Comparison of ENCODE assay signal across 1 cellular context in the genomic region with DNA sequence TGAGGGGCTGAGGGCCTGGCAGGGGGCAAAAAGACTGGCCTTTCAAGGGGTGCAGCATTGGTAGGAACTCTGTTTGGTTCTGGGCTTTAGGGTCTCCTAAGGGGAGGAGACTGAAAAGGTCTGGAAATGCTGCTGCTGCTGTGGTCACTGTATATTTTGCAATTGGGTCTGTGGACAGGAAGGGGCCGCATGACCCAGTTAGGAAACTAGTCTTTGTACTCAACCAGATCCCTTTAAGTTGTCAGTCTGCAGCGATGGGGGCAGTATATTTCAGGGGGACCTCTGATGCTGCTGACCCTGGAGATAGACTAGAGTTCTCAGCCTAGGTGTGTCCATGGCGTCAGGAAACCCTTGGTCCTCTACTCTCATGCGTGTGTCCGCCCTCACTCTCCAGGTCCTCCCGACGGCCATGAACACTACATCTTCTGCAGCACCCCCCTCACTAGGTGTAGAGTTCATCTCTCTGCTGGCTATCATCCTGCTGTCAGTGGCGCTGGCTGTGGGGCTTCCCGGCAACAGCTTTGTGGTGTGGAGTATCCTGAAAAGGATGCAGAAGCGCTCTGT.
TF ChIP-seq lines count a peak whose summit lies in the region.

No MANE protein-coding gene starts in this region.

TF ChIP-seq in HepG2, 621 proteins besides CTCF, POLR2A, EP300 and RAD21 (continued from another document and continues in another):
- TF ChIP-seq, protein P1, sequence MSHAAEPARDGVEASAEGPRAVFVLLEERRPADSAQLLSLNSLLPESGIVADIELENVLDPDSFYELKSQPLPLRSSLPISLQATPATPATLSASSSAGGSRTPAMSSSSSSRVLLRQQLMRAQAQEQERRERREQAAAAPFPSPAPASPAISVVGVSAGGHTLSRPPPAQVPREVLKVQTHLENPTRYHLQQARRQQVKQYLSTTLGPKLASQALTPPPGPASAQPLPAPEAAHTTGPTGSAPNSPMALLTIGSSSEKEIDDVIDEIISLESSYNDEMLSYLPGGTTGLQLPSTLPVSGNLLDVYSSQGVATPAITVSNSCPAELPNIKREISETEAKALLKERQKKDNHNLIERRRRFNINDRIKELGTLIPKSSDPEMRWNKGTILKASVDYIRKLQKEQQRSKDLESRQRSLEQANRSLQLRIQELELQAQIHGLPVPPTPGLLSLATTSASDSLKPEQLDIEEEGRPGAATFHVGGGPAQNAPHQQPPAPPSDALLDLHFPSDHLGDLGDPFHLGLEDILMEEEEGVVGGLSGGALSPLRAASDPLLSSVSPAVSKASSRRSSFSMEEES (CRISPR knock-in tag; IDR thresholded peaks at IDR 0.05) = peak; percentile 70; the same call in 1 of the 2 replicates
- TF ChIP-seq FOXA3 (CRISPR knock-in tag; IDR thresholded peaks at IDR 0.05) (peak; percentile 28; the same call in 1 of the 2 replicates), KDM6A (CRISPR knock-in tag; IDR thresholded peaks at IDR 0.05; ENCODE audit: low read depth) (0 out of 2 replicates have a peak, but pooled peaks have one; percentile 13), YY1 (IDR thresholded peaks at IDR 0.05; ENCODE audit: insufficient read depth, insufficient replicate concordance, low read depth, low read length) (peak; percentile 62), MEIS1 (CRISPR knock-in tag; IDR thresholded peaks at IDR 0.05; ENCODE audit: borderline replicate concordance) (peak; percentile 66; the same call in 1 of the 2 replicates), RFXAP (CRISPR knock-in tag; IDR thresholded peaks at IDR 0.05; ENCODE audit: borderline replicate concordance) (0 out of 2 replicates have a peak, but pooled peaks have one; percentile 25), KLF15 (CRISPR knock-in tag; IDR thresholded peaks at IDR 0.05; ENCODE audit: borderline replicate concordance) (no peak), CCDC6 (CRISPR knock-in tag; IDR thresholded peaks at IDR 0.05) (no peak), RXRB (CRISPR knock-in tag; IDR thresholded peaks at IDR 0.05; ENCODE audit: borderline replicate concordance) (peak; percentile 39; the same call in 1 of the 2 replicates), SMAD1 (CRISPR knock-in tag; IDR thresholded peaks at IDR 0.05; ENCODE audit: borderline replicate concordance, low read depth) (0 out of 2 replicates have a peak, but pooled peaks have one; percentile 0), NCOR1 (IDR thresholded peaks at IDR 0.05; ENCODE audit: borderline replicate concordance, low read length) (0 out of 2 replicates have a peak, but pooled peaks have one; percentile 28), CBX5 (CRISPR knock-in tag; IDR thresholded peaks at IDR 0.05; ENCODE audit: borderline replicate concordance) (no peak; the same call in 1 of the 2 replicates), ZNF350 (CRISPR knock-in tag; IDR thresholded peaks at IDR 0.05; ENCODE audit: borderline replicate concordance, low read depth) (no peak), CBX2 (IDR thresholded peaks at IDR 0.05; ENCODE audit: low read depth, low read length) (no peak), CBX2 (CRISPR knock-in tag; IDR thresholded peaks at IDR 0.05; ENCODE audit: low read depth) (0 out of 2 replicates have a peak, but pooled peaks have one; percentile 56), NR2F6 (IDR thresholded peaks at IDR 0.05) (no peak), NR2F6 (CRISPR knock-in tag; IDR thresholded peaks at IDR 0.05) (0 out of 2 replicates have a peak, but pooled peaks have one; percentile 19), WIZ (CRISPR knock-in tag; IDR thresholded peaks at IDR 0.05) (0 out of 2 replicates have a peak, but pooled peaks have one; percentile 71), ZNF644 (CRISPR knock-in tag; IDR thresholded peaks at IDR 0.05; ENCODE audit: low read depth) (0 out of 2 replicates have a peak, but pooled peaks have one; percentile 8), SIN3B (IDR thresholded peaks at IDR 0.05; ENCODE audit: low read length) (no peak), SRF (IDR thresholded peaks at IDR 0.05; ENCODE audit: low read depth, low read length) (peak; percentile 17; the same call in 1 of the 2 replicates), ETV5 (CRISPR knock-in tag; IDR thresholded peaks at IDR 0.05; ENCODE audit: borderline replicate concordance) (peak; percentile 26; the same call in 1 of the 2 replicates), HMG20B (CRISPR knock-in tag; conservative IDR thresholded peaks at IDR 0.05) (peak; percentile 40; the same call in 1 of the 2 replicates)
- TF ChIP-seq, protein P2, sequence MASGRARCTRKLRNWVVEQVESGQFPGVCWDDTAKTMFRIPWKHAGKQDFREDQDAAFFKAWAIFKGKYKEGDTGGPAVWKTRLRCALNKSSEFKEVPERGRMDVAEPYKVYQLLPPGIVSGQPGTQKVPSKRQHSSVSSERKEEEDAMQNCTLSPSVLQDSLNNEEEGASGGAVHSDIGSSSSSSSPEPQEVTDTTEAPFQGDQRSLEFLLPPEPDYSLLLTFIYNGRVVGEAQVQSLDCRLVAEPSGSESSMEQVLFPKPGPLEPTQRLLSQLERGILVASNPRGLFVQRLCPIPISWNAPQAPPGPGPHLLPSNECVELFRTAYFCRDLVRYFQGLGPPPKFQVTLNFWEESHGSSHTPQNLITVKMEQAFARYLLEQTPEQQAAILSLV (CRISPR knock-in tag; IDR thresholded peaks at IDR 0.05; ENCODE audit: borderline replicate concordance) = peak; percentile 40; the same call in 1 of the 2 replicates
- TF ChIP-seq, protein P3, sequence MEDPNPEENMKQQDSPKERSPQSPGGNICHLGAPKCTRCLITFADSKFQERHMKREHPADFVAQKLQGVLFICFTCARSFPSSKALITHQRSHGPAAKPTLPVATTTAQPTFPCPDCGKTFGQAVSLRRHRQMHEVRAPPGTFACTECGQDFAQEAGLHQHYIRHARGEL (CRISPR knock-in tag; IDR thresholded peaks at IDR 0.05) = no peak
- TF ChIP-seq, protein P4, sequence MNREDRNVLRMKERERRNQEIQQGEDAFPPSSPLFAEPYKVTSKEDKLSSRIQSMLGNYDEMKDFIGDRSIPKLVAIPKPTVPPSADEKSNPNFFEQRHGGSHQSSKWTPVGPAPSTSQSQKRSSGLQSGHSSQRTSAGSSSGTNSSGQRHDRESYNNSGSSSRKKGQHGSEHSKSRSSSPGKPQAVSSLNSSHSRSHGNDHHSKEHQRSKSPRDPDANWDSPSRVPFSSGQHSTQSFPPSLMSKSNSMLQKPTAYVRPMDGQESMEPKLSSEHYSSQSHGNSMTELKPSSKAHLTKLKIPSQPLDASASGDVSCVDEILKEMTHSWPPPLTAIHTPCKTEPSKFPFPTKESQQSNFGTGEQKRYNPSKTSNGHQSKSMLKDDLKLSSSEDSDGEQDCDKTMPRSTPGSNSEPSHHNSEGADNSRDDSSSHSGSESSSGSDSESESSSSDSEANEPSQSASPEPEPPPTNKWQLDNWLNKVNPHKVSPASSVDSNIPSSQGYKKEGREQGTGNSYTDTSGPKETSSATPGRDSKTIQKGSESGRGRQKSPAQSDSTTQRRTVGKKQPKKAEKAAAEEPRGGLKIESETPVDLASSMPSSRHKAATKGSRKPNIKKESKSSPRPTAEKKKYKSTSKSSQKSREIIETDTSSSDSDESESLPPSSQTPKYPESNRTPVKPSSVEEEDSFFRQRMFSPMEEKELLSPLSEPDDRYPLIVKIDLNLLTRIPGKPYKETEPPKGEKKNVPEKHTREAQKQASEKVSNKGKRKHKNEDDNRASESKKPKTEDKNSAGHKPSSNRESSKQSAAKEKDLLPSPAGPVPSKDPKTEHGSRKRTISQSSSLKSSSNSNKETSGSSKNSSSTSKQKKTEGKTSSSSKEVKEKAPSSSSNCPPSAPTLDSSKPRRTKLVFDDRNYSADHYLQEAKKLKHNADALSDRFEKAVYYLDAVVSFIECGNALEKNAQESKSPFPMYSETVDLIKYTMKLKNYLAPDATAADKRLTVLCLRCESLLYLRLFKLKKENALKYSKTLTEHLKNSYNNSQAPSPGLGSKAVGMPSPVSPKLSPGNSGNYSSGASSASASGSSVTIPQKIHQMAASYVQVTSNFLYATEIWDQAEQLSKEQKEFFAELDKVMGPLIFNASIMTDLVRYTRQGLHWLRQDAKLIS (CRISPR knock-in tag; IDR thresholded peaks at IDR 0.05) = 0 out of 2 replicates have a peak, but pooled peaks have one; percentile 10
- TF ChIP-seq, protein P5, sequence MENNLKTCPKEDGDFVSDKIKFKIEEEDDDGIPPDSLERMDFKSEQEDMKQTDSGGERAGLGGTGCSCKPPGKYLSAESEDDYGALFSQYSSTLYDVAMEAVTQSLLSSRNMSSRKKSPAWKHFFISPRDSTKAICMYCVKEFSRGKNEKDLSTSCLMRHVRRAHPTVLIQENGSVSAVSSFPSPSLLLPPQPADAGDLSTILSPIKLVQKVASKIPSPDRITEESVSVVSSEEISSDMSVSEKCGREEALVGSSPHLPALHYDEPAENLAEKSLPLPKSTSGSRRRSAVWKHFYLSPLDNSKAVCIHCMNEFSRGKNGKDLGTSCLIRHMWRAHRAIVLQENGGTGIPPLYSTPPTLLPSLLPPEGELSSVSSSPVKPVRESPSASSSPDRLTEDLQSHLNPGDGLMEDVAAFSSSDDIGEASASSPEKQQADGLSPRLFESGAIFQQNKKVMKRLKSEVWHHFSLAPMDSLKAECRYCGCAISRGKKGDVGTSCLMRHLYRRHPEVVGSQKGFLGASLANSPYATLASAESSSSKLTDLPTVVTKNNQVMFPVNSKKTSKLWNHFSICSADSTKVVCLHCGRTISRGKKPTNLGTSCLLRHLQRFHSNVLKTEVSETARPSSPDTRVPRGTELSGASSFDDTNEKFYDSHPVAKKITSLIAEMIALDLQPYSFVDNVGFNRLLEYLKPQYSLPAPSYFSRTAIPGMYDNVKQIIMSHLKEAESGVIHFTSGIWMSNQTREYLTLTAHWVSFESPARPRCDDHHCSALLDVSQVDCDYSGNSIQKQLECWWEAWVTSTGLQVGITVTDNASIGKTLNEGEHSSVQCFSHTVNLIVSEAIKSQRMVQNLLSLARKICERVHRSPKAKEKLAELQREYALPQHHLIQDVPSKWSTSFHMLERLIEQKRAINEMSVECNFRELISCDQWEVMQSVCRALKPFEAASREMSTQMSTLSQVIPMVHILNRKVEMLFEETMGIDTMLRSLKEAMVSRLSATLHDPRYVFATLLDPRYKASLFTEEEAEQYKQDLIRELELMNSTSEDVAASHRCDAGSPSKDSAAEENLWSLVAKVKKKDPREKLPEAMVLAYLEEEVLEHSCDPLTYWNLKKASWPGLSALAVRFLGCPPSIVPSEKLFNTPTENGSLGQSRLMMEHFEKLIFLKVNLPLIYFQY (CRISPR knock-in tag; IDR thresholded peaks at IDR 0.05; ENCODE audit: borderline replicate concordance) = peak; percentile 95
- TF ChIP-seq, protein P6, sequence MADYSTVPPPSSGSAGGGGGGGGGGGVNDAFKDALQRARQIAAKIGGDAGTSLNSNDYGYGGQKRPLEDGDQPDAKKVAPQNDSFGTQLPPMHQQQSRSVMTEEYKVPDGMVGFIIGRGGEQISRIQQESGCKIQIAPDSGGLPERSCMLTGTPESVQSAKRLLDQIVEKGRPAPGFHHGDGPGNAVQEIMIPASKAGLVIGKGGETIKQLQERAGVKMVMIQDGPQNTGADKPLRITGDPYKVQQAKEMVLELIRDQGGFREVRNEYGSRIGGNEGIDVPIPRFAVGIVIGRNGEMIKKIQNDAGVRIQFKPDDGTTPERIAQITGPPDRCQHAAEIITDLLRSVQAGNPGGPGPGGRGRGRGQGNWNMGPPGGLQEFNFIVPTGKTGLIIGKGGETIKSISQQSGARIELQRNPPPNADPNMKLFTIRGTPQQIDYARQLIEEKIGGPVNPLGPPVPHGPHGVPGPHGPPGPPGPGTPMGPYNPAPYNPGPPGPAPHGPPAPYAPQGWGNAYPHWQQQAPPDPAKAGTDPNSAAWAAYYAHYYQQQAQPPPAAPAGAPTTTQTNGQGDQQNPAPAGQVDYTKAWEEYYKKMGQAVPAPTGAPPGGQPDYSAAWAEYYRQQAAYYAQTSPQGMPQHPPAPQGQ (CRISPR knock-in tag; IDR thresholded peaks at IDR 0.05; ENCODE audit: borderline replicate concordance) = no peak
- TF ChIP-seq, protein P7, sequence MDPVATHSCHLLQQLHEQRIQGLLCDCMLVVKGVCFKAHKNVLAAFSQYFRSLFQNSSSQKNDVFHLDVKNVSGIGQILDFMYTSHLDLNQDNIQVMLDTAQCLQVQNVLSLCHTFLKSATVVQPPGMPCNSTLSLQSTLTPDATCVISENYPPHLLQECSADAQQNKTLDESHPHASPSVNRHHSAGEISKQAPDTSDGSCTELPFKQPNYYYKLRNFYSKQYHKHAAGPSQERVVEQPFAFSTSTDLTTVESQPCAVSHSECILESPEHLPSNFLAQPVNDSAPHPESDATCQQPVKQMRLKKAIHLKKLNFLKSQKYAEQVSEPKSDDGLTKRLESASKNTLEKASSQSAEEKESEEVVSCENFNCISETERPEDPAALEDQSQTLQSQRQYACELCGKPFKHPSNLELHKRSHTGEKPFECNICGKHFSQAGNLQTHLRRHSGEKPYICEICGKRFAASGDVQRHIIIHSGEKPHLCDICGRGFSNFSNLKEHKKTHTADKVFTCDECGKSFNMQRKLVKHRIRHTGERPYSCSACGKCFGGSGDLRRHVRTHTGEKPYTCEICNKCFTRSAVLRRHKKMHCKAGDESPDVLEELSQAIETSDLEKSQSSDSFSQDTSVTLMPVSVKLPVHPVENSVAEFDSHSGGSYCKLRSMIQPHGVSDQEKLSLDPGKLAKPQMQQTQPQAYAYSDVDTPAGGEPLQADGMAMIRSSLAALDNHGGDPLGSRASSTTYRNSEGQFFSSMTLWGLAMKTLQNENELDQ (CRISPR knock-in tag; IDR thresholded peaks at IDR 0.05; ENCODE audit: borderline replicate concordance) = peak; percentile 12; the same call in 1 of the 2 replicates
- TF ChIP-seq, protein P8, sequence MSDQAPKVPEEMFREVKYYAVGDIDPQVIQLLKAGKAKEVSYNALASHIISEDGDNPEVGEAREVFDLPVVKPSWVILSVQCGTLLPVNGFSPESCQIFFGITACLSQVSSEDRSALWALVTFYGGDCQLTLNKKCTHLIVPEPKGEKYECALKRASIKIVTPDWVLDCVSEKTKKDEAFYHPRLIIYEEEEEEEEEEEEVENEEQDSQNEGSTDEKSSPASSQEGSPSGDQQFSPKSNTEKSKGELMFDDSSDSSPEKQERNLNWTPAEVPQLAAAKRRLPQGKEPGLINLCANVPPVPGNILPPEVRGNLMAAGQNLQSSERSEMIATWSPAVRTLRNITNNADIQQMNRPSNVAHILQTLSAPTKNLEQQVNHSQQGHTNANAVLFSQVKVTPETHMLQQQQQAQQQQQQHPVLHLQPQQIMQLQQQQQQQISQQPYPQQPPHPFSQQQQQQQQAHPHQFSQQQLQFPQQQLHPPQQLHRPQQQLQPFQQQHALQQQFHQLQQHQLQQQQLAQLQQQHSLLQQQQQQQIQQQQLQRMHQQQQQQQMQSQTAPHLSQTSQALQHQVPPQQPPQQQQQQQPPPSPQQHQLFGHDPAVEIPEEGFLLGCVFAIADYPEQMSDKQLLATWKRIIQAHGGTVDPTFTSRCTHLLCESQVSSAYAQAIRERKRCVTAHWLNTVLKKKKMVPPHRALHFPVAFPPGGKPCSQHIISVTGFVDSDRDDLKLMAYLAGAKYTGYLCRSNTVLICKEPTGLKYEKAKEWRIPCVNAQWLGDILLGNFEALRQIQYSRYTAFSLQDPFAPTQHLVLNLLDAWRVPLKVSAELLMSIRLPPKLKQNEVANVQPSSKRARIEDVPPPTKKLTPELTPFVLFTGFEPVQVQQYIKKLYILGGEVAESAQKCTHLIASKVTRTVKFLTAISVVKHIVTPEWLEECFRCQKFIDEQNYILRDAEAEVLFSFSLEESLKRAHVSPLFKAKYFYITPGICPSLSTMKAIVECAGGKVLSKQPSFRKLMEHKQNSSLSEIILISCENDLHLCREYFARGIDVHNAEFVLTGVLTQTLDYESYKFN (CRISPR knock-in tag; conservative IDR thresholded peaks at IDR 0.05) = peak; percentile 69
